23 cellular contexts compared by ENCODE assay signal in the genomic region with DNA sequence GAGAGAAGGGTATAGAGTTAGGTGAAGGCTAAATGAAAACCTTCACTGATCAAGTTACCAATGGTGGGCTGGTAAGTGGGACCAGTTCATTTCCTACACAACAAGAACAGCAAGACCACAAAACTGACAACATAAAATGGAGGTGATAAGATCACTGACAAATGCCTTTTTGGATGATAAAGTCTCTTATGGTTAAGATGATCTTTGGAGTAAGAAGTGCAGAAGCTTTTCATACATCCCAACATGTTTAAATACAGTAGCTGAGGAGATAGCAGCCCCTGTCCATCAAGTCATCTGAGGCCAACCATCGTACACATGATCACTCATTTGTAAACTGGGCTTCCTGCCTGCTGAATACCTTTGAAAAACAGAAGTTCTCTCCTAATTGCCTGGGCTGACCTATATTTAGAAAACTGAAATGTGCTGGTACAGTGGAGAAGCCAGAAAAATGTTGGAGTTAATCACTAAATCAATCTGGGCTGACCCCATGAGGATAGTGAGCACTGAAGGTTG.
"Had no signal": no experiment of that assay in that cellular context is flagged by ENCODE, and none has a peak within 500 bp of the region (broad histone marks: within the 10 kb centered on the region; RNA-seq: fewer than 3 reads in every experiment).

No MANE protein-coding gene starts in this region.

- H3K4me3 Mint-ChIP-seq: naive thymus-derived CD4-positive, alpha-beta T cell had no signal

- H3K27me3 Mint-ChIP-seq: naive thymus-derived CD4-positive, alpha-beta T cell had no signal

- H3K4me1 Mint-ChIP-seq: naive thymus-derived CD4-positive, alpha-beta T cell had no signal

- H3K36me3 Mint-ChIP-seq: naive thymus-derived CD4-positive, alpha-beta T cell had no signal

- H3K36me3 ChIP-seq: colonic mucosa, esophagus squamous epithelium, gastroesophageal sphincter, neutrophil, right atrium auricular region, sigmoid colon, stomach, thoracic aorta had no signal

- DNase-seq: colonic mucosa; dermis blood vessel endothelial cell; esophagus squamous epithelium; foreskin fibroblast; kidney; left colon; left ventricle myocardium superior; mesendoderm; naive thymus-derived CD4-positive, alpha-beta T cell; posterior cingulate gyrus; sigmoid colon; stimulated activated CD4-positive, alpha-beta T cell treated with anti-CD3 and anti-CD28 coated beads, Interleukin-2, amount 100 ng/mL, for 24 hours; stimulated activated CD4-positive, alpha-beta T cell treated with anti-CD3 and anti-CD28 coated beads, Interleukin-4, amount 100 ng/mL, for 4 hours; stimulated activated naive CD4-positive, alpha-beta T cell; stomach; substantia nigra had no signal

- H3K4me3 ChIP-seq: colonic mucosa, esophagus squamous epithelium, gastroesophageal sphincter, hepatocyte, lung, right atrium auricular region, sigmoid colon, skin epidermis, stomach, thoracic aorta had no signal

- H3K27ac Mint-ChIP-seq: naive thymus-derived CD4-positive, alpha-beta T cell had no signal

- H3K9me3 ChIP-seq: colonic mucosa, esophagus squamous epithelium, gastroesophageal sphincter, neutrophil, right atrium auricular region, sigmoid colon, stomach, thoracic aorta had no signal

- H3K4me1 ChIP-seq: colonic mucosa, esophagus squamous epithelium, gastroesophageal sphincter, right atrium auricular region, stomach had no signal

- FAIRE-seq: kidney had no signal

- ATAC-seq: gastroesophageal sphincter; left colon; left ventricle myocardium superior; naive thymus-derived CD4-positive, alpha-beta T cell had no signal

- H3K27me3 ChIP-seq: colonic mucosa, hepatocyte, neutrophil, right atrium auricular region had no signal
